ENCODE assay signal across 24 cellular contexts in the genomic region with DNA sequence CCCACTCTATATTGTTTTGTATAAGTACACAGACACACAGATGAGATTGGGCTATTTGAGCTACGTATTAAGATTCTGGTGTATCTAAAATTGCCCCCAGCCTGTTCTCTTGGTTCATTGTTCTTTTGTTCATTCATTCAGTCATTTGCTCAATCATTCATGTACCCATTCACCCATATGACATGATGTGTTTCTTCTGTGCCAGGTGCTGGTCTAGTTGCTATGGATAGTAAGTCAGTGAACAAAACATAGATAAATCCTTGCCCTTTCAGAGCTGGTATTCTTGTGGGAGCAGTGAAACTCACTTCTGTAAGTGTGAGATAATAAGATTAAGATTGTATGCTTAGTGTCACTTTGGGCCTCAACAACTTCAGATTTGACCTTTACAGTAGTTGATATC.
"Had no signal": no experiment of that assay in that cellular context is flagged by ENCODE, and none has a peak within 500 bp of the region (broad histone marks: within the 10 kb centered on the region; RNA-seq: fewer than 3 reads in every experiment).

No MANE protein-coding gene starts in this region.

- H3K9me3 Mint-ChIP-seq: dendritic cell treated with granulocyte-macrophage colony-stimulating factor and Interleukin-4, amounts not matched to agents 40 ng/mL and 50 ng/mL, for 4 days; stimulated activated naive B cell treated with anti-CD40 and anti-IgM and Interleukin-4, amounts not matched to agents 10 μg/mL and 1 μg/mL and 100 μg/mL, for 72 hours; type B pancreatic cell had no signal

- DNase-seq: foreskin keratinocyte; head of caudate nucleus; hippocampal formation; left colon; left ventricle myocardium superior; mesenchymal stem cell; midbrain; occipital lobe; pancreas; spleen; stimulated activated CD4-positive, alpha-beta T cell treated with anti-CD3 and anti-CD28 coated beads, Interleukin-15, amount 100 ng/mL, for 24 hours; stimulated activated CD4-positive, alpha-beta T cell treated with anti-CD3 and anti-CD28 coated beads, Interleukin-1b, Interleukin-23, amount 100 ng/mL, for 48 hours; stimulated activated CD4-positive, alpha-beta T cell treated with anti-CD3 and anti-CD28 coated beads, Interleukin-4, amount 100 ng/mL, for 24 hours; stimulated activated naive B cell treated with anti-CD40 and anti-IgM and Interleukin-4, amounts not matched to agents 10 μg/mL and 1 μg/mL and 100 μg/mL, for 72 hours; thyroid gland had no signal

- H3K4me1 Mint-ChIP-seq: stimulated activated naive B cell treated with anti-CD40 and anti-IgM and Interleukin-4, amounts not matched to agents 10 μg/mL and 1 μg/mL and 100 μg/mL, for 72 hours had no signal

- H3K27me3 Mint-ChIP-seq: dendritic cell treated with granulocyte-macrophage colony-stimulating factor and Interleukin-4, amounts not matched to agents 40 ng/mL and 50 ng/mL, for 4 days; natural killer cell treated with Interleukin-12 subunit alpha and Interleukin-12 subunit beta and Interleukin-15 and Interleukin-18, amount 100 ng/mL, for 72 hours; stimulated activated naive B cell treated with anti-CD40 and anti-IgM and Interleukin-4, amounts not matched to agents 10 μg/mL and 1 μg/mL and 100 μg/mL, for 72 hours; type B pancreatic cell had no signal

- H3K36me3 ChIP-seq: pancreas, prostate gland, spleen, suprapubic skin, thyroid gland had no signal

- H3K27ac Mint-ChIP-seq: dendritic cell treated with granulocyte-macrophage colony-stimulating factor and Interleukin-4, amounts not matched to agents 40 ng/mL and 50 ng/mL, for 4 days; natural killer cell treated with Interleukin-12 subunit alpha and Interleukin-12 subunit beta and Interleukin-15 and Interleukin-18, amount 100 ng/mL, for 72 hours; stimulated activated naive B cell treated with anti-CD40 and anti-IgM and Interleukin-4, amounts not matched to agents 10 μg/mL and 1 μg/mL and 100 μg/mL, for 72 hours; type B pancreatic cell had no signal

- H3K4me1 ChIP-seq: foreskin keratinocyte, spleen had no signal

- H3K27ac ChIP-seq: foreskin keratinocyte, pancreas, prostate gland, spleen, suprapubic skin, thyroid gland had no signal

- H3K9me3 ChIP-seq: pancreas, prostate gland, spleen, suprapubic skin, thyroid gland had no signal

- ATAC-seq: foreskin keratinocyte; left colon; left ventricle myocardium superior; natural killer cell treated with Interleukin-12 subunit alpha and Interleukin-12 subunit beta and Interleukin-15 and Interleukin-18, amount 100 ng/mL, for 72 hours; pancreas; sciatic nerve; stimulated activated naive B cell treated with anti-CD40 and anti-IgM and Interleukin-4, amounts not matched to agents 10 μg/mL and 1 μg/mL and 100 μg/mL, for 72 hours had no signal

- H3K4me3 ChIP-seq: lung, pancreas, prostate gland, spleen, suprapubic skin, thyroid gland had no signal

- H3K4me3 Mint-ChIP-seq: dendritic cell treated with granulocyte-macrophage colony-stimulating factor and Interleukin-4, amounts not matched to agents 40 ng/mL and 50 ng/mL, for 4 days; natural killer cell treated with Interleukin-12 subunit alpha and Interleukin-12 subunit beta and Interleukin-15 and Interleukin-18, amount 100 ng/mL, for 72 hours; stimulated activated naive B cell treated with anti-CD40 and anti-IgM and Interleukin-4, amounts not matched to agents 10 μg/mL and 1 μg/mL and 100 μg/mL, for 72 hours; type B pancreatic cell had no signal

- H3K27me3 ChIP-seq: foreskin keratinocyte, pancreas, spleen, suprapubic skin, thyroid gland had no signal

- H3K36me3 Mint-ChIP-seq: stimulated activated naive B cell treated with anti-CD40 and anti-IgM and Interleukin-4, amounts not matched to agents 10 μg/mL and 1 μg/mL and 100 μg/mL, for 72 hours had no signal

- FAIRE-seq: colon, pancreas, urothelium cell line had no signal
